In the genomic region with DNA sequence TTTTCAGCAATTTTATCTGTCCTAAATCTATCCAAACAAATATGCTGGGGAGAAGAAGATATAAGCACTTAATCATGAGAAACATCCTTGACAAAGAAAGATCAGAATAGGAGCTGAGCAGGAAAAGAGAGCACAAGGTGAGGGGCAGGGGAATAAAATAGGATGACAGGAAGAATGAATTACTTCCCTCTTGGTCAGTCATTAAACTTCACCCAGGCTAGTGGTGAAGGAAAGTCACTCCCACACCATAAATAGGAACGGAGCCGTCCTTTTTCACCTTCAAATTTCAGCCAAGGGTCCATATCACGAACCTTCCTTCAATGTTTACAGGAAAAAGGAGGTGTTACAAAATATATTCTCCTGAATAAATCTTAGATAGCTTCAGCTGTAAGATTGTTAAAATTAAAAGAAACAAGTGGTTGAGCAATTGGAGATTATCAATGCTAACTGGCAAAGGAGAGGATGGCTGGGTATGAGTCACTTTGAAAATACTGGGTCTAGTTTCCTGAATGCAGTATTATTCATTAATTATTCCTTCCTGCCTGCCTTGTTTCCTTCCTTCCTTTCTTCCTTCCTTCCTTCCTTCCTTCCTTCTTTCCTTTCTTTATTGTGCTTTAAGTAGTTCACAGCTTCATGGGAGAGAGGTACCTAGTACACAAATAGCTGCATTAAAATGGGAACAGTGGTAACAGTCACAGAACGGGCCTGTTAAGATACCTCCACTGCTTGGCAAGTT, we compare ENCODE assay signal across 1 cellular context.
TF ChIP-seq lines count a peak whose summit lies in the region.

No MANE protein-coding gene starts in this region.

TF ChIP-seq in SK-N-SH treated with all-trans-retinoic acid at 6 μM for 48 hours, 23 proteins besides CTCF, POLR2A, EP300 and RAD21 (continued from another document):
- TF ChIP-seq, protein P1, sequence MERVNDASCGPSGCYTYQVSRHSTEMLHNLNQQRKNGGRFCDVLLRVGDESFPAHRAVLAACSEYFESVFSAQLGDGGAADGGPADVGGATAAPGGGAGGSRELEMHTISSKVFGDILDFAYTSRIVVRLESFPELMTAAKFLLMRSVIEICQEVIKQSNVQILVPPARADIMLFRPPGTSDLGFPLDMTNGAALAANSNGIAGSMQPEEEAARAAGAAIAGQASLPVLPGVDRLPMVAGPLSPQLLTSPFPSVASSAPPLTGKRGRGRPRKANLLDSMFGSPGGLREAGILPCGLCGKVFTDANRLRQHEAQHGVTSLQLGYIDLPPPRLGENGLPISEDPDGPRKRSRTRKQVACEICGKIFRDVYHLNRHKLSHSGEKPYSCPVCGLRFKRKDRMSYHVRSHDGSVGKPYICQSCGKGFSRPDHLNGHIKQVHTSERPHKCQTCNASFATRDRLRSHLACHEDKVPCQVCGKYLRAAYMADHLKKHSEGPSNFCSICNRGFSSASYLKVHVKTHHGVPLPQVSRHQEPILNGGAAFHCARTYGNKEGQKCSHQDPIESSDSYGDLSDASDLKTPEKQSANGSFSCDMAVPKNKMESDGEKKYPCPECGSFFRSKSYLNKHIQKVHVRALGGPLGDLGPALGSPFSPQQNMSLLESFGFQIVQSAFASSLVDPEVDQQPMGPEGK (CRISPR knock-in tag; IDR thresholded peaks at IDR 0.05; ENCODE audit: borderline replicate concordance) = no peak
- TF ChIP-seq ZNF70 (CRISPR knock-in tag; IDR thresholded peaks at IDR 0.05) (no peak), OSR1 (CRISPR knock-in tag; IDR thresholded peaks at IDR 0.05) (no peak), BACH2 (CRISPR knock-in tag; IDR thresholded peaks at IDR 0.05; ENCODE audit: borderline replicate concordance) (no peak), ESRRG (CRISPR knock-in tag; IDR thresholded peaks at IDR 0.05) (no peak), GLIS3 (CRISPR knock-in tag; IDR thresholded peaks at IDR 0.05) (no peak), TOX (CRISPR knock-in tag; IDR thresholded peaks at IDR 0.05; ENCODE audit: borderline replicate concordance) (no peak), ZNF8 (CRISPR knock-in tag; IDR thresholded peaks at IDR 0.05) (no peak), ISL1 (CRISPR knock-in tag; IDR thresholded peaks at IDR 0.05) (no peak), SNAI2 (CRISPR knock-in tag; IDR thresholded peaks at IDR 0.05) (no peak), POU6F1 (CRISPR knock-in tag; IDR thresholded peaks at IDR 0.05; ENCODE audit: borderline replicate concordance, low read depth) (no peak), ZNF565 (CRISPR knock-in tag; conservative IDR thresholded peaks at IDR 0.05; ENCODE audit: low read depth) (no peak)
- TF ChIP-seq, protein P2, sequence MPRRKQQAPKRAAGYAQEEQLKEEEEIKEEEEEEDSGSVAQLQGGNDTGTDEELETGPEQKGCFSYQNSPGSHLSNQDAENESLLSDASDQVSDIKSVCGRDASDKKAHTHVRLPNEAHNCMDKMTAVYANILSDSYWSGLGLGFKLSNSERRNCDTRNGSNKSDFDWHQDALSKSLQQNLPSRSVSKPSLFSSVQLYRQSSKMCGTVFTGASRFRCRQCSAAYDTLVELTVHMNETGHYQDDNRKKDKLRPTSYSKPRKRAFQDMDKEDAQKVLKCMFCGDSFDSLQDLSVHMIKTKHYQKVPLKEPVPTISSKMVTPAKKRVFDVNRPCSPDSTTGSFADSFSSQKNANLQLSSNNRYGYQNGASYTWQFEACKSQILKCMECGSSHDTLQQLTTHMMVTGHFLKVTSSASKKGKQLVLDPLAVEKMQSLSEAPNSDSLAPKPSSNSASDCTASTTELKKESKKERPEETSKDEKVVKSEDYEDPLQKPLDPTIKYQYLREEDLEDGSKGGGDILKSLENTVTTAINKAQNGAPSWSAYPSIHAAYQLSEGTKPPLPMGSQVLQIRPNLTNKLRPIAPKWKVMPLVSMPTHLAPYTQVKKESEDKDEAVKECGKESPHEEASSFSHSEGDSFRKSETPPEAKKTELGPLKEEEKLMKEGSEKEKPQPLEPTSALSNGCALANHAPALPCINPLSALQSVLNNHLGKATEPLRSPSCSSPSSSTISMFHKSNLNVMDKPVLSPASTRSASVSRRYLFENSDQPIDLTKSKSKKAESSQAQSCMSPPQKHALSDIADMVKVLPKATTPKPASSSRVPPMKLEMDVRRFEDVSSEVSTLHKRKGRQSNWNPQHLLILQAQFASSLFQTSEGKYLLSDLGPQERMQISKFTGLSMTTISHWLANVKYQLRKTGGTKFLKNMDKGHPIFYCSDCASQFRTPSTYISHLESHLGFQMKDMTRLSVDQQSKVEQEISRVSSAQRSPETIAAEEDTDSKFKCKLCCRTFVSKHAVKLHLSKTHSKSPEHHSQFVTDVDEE (CRISPR knock-in tag; IDR thresholded peaks at IDR 0.05) = no peak
TF ChIP-seq in SK-N-SH treated with all-trans-retinoic acid at 6 μM for 48 hours: peak in this region for 0.
